In genomic region chr6:31948753-31949413, GRCh38 we compare ENCODE assay signal across 10 cellular contexts. TPM values are rescaled to one million over a fixed set of nuclear protein-coding genes. Genes with fewer than 3 reads are reported as not detected.
DNase-seq lines count a peak whose midpoint lies in the region; TF ChIP-seq lines count a peak whose summit lies in the region.
"Had no signal": no experiment of that assay in that cellular context is flagged by ENCODE, and none has a peak within 500 bp of the region (broad histone marks: within the 10 kb centered on the region; RNA-seq: fewer than 3 reads in every experiment).

No MANE protein-coding gene starts in this region.

- no peak overlapping the region for H3K4me3 ChIP-seq in fibroblast of villous mesenchyme (ENCODE audit: low read depth, low read length)

- DNase-seq in Caki2 (ENCODE audit: low read depth) (peak; percentile 79), NCI-H69 (lab: John Stamatoyannopoulos, UW) (peak; percentile 12), fibroblast of villous mesenchyme (ENCODE audit: low read depth) (peak; percentile 39), DMS 273 treated with DMSO at 0.1 percent for 48 hours (lab: John Stamatoyannopoulos, UW) (no peak), activated gamma-delta T cell (lab: John Stamatoyannopoulos, UW) (no peak)
- DNase-seq in activated T-cell treated with anti-CD3 and anti-CD28 coated beads, Interleukin-2, amount 50 U/mL, for 1 hour: no peak
- DNase-seq: activated CD4-positive, alpha-beta T cell treated with anti-CD3 and anti-CD28 coated beads, Interleukin-2, amount 50 U/mL, for 1 hour; activated naive CD8-positive, alpha-beta T cell treated with anti-CD3 and anti-CD28 coated beads, Interleukin-2, amount 10 ng/mL, durations not matched to agents 7 days and 5 days; NCI-H2171; SIG-M5 had no signal

- in situ Hi-C loops in Caki2 (cut with HindIII; ENCODE audit: low pct_unique_long_range_greater_than_20kb, low sequenced_read_pairs): no loop called here

- TF ChIP-seq CTCF in fibroblast of villous mesenchyme (IDR thresholded peaks at IDR 0.05; ENCODE audit: insufficient read depth, low read depth, low read length): no peak

RNA-seq across cellular contexts. Expression of gene CFB, which starts 3.0 kb away (rescaled TPM):
- total RNA-seq in Caki2 (2014; rRNA removed; shearing (Covaris generic); ENCODE audit: low replicate concordance): 2.6 and 4.7 TPM in 2 replicates
- 3.5 and 12.1 TPM in 2 replicates for total RNA-seq in fibroblast of villous mesenchyme

RNA-seq across cellular contexts. Expression of gene NELFE, which starts 9.9 kb away (rescaled TPM):
- total RNA-seq in Caki2 (2014; rRNA removed; shearing (Covaris generic); ENCODE audit: low replicate concordance): 293 and 348 TPM in 2 replicates
- total RNA-seq in fibroblast of villous mesenchyme: 106 and 120 TPM in 2 replicates

RNA-seq across cellular contexts. Expression of gene SKIC2, which starts 10.1 kb away (rescaled TPM):
- total RNA-seq in Caki2 (2014; rRNA removed; shearing (Covaris generic); ENCODE audit: low replicate concordance): 29.2 and 49.6 TPM in 2 replicates
- 52.2 and 58.9 TPM in 2 replicates for total RNA-seq in fibroblast of villous mesenchyme

RNA-seq across cellular contexts. Expression of gene C2, which starts 21.4 kb away (rescaled TPM):
- total RNA-seq in Caki2 (2014; rRNA removed; shearing (Covaris generic); ENCODE audit: low replicate concordance): 3.2 and 7.7 TPM in 2 replicates
- total RNA-seq in fibroblast of villous mesenchyme: 1.3 and 2.3 TPM in 2 replicates

RNA-seq across cellular contexts. Expression of gene DXO, which starts 23.1 kb away (rescaled TPM):
- 30.5 and 52.6 TPM in 2 replicates for total RNA-seq in Caki2 (2014; rRNA removed; shearing (Covaris generic); ENCODE audit: low replicate concordance)
- total RNA-seq in fibroblast of villous mesenchyme: 14.2 and 21.9 TPM in 2 replicates

Comparison
In these comparisons a context has a peak if more than half of its experiments do, and no peak if none do; other contexts are left out.
1. DNase-seq: peak in Caki2 (single experiment), NCI-H69 (single experiment) and fibroblast of villous mesenchyme (single experiment); none in activated T-cell treated with anti-CD3 and anti-CD28 coated beads, Interleukin-2, amount 50 U/mL, for 1 hour (single experiment), DMS 273 treated with DMSO at 0.1 percent for 48 hours (single experiment) and activated gamma-delta T cell (single experiment).